Comparison of ENCODE assay signal across 1 cellular context in the genomic region with DNA sequence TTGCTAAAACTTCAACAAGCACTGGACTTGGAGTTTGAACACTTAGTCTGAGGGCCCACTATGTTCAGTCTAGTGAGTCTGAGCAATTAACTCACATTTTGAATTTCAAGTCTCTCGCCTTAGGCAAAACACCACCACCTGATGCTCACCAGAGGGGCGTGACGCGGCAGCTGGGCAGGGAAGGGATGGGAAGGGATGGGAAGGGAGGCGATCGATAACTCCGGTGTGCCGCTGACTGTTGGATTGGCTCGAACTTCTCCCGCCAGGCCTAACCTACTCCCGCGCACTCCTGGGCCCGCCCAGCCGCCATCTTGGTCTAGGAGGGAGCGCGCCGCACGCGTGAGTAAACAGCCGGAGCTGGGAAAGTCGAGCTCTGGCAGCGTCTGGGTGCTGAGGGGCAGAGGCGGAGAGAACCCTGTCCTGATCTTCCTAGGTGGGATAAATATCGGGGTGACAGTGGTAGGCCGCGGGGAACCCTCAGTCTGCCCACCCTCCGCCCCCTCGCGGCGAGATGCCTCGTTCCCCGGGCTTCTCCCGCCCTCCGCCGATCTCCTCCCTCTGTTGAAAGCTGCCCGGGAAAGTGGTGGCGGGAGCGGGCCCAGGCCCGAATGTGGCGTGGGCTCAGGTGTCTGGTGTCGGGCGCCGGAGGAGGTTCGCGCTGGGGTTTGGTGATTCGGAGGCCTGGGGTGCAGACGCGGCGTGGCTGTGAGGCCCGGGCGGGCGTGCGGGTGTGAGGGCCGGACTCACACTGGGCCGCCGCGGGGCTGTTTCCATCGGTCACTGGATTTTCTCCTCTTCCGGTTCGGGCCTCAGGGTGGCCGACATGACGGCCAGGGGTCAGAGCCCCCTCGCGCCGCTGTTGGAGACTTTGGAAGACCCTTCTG.
A peak's percentile ranks its signal among the peaks of the same experiment; 100 is the strongest.
TF ChIP-seq lines count a peak whose summit lies in the region.

A gene with protein sequence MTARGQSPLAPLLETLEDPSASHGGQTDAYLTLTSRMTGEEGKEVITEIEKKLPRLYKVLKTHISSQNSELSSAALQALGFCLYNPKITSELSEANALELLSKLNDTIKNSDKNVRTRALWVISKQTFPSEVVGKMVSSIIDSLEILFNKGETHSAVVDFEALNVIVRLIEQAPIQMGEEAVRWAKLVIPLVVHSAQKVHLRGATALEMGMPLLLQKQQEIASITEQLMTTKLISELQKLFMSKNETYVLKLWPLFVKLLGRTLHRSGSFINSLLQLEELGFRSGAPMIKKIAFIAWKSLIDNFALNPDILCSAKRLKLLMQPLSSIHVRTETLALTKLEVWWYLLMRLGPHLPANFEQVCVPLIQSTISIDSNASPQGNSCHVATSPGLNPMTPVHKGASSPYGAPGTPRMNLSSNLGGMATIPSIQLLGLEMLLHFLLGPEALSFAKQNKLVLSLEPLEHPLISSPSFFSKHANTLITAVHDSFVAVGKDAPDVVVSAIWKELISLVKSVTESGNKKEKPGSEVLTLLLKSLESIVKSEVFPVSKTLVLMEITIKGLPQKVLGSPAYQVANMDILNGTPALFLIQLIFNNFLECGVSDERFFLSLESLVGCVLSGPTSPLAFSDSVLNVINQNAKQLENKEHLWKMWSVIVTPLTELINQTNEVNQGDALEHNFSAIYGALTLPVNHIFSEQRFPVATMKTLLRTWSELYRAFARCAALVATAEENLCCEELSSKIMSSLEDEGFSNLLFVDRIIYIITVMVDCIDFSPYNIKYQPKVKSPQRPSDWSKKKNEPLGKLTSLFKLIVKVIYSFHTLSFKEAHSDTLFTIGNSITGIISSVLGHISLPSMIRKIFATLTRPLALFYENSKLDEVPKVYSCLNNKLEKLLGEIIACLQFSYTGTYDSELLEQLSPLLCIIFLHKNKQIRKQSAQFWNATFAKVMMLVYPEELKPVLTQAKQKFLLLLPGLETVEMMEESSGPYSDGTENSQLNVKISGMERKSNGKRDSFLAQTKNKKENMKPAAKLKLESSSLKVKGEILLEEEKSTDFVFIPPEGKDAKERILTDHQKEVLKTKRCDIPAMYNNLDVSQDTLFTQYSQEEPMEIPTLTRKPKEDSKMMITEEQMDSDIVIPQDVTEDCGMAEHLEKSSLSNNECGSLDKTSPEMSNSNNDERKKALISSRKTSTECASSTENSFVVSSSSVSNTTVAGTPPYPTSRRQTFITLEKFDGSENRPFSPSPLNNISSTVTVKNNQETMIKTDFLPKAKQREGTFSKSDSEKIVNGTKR (N-terminal part only) (plus strand): TSS at position 302 of the 884 bp plus-strand sequence. CDS start 522 bp downstream, at position 824.

TF ChIP-seq in HepG2, 621 proteins besides CTCF, POLR2A, EP300 and RAD21 (continued from another document and continues in another):
- TF ChIP-seq, protein P1, sequence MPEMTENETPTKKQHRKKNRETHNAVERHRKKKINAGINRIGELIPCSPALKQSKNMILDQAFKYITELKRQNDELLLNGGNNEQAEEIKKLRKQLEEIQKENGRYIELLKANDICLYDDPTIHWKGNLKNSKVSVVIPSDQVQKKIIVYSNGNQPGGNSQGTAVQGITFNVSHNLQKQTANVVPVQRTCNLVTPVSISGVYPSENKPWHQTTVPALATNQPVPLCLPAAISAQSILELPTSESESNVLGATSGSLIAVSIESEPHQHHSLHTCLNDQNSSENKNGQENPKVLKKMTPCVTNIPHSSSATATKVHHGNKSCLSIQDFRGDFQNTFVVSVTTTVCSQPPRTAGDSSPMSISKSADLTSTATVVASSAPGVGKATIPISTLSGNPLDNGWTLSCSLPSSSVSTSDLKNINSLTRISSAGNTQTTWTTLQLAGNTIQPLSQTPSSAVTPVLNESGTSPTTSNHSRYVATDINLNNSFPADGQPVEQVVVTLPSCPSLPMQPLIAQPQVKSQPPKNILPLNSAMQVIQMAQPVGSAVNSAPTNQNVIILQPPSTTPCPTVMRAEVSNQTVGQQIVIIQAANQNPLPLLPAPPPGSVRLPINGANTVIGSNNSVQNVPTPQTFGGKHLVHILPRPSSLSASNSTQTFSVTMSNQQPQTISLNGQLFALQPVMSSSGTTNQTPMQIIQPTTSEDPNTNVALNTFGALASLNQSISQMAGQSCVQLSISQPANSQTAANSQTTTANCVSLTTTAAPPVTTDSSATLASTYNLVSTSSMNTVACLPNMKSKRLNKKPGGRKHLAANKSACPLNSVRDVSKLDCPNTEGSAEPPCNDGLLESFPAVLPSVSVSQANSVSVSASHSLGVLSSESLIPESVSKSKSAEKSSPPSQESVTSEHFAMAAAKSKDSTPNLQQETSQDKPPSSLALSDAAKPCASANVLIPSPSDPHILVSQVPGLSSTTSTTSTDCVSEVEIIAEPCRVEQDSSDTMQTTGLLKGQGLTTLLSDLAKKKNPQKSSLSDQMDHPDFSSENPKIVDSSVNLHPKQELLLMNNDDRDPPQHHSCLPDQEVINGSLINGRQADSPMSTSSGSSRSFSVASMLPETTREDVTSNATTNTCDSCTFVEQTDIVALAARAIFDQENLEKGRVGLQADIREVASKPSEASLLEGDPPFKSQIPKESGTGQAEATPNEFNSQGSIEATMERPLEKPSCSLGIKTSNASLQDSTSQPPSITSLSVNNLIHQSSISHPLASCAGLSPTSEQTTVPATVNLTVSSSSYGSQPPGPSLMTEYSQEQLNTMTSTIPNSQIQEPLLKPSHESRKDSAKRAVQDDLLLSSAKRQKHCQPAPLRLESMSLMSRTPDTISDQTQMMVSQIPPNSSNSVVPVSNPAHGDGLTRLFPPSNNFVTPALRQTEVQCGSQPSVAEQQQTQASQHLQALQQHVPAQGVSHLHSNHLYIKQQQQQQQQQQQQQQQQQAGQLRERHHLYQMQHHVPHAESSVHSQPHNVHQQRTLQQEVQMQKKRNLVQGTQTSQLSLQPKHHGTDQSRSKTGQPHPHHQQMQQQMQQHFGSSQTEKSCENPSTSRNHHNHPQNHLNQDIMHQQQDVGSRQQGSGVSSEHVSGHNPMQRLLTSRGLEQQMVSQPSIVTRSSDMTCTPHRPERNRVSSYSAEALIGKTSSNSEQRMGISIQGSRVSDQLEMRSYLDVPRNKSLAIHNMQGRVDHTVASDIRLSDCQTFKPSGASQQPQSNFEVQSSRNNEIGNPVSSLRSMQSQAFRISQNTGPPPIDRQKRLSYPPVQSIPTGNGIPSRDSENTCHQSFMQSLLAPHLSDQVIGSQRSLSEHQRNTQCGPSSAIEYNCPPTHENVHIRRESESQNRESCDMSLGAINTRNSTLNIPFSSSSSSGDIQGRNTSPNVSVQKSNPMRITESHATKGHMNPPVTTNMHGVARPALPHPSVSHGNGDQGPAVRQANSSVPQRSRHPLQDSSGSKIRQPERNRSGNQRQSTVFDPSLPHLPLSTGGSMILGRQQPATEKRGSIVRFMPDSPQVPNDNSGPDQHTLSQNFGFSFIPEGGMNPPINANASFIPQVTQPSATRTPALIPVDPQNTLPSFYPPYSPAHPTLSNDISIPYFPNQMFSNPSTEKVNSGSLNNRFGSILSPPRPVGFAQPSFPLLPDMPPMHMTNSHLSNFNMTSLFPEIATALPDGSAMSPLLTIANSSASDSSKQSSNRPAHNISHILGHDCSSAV (CRISPR knock-in tag; IDR thresholded peaks at IDR 0.05; ENCODE audit: borderline replicate concordance), result 0 out of 2 replicates have a peak, but pooled peaks have one; percentile 26
- TF ChIP-seq CBX5 (CRISPR knock-in tag; IDR thresholded peaks at IDR 0.05; ENCODE audit: borderline replicate concordance) (peak; percentile 93), POGZ (CRISPR knock-in tag; IDR thresholded peaks at IDR 0.05) (peak; percentile 95), ZNF598 (CRISPR knock-in tag; IDR thresholded peaks at IDR 0.05; ENCODE audit: borderline replicate concordance) (peak; percentile 91), ZKSCAN5 (CRISPR knock-in tag; IDR thresholded peaks at IDR 0.05) (no peak), CEBPB (IDR thresholded peaks at IDR 0.05; ENCODE audit: borderline replicate concordance, low read depth, low read length) (no peak), HHEX (CRISPR knock-in tag; IDR thresholded peaks at IDR 0.05) (peak; percentile 83), ZNF724P (CRISPR knock-in tag; IDR thresholded peaks at IDR 0.05; ENCODE audit: borderline replicate concordance) (peak; percentile 62), ZNF572 (CRISPR knock-in tag; IDR thresholded peaks at IDR 0.05) (peak; percentile 13; the same call in 1 of the 2 replicates), HDAC2 (CRISPR knock-in tag; IDR thresholded peaks at IDR 0.05) (no peak; the same call in 1 of the 2 replicates), IRX3 (CRISPR knock-in tag; IDR thresholded peaks at IDR 0.05; ENCODE audit: borderline replicate concordance, low read depth) (peak; percentile 78; the same call in 1 of the 2 replicates), ZNF660 (CRISPR knock-in tag; IDR thresholded peaks at IDR 0.05; ENCODE audit: borderline replicate concordance, low read depth) (no peak), WIZ (CRISPR knock-in tag; IDR thresholded peaks at IDR 0.05) (peak; percentile 84; the same call in 1 of the 2 replicates), ZNF790 (CRISPR knock-in tag; IDR thresholded peaks at IDR 0.05; ENCODE audit: borderline replicate concordance) (peak; percentile 83; the same call in 1 of the 2 replicates), ZNF468 (CRISPR knock-in tag; IDR thresholded peaks at IDR 0.05) (no peak), ZNF260 (CRISPR knock-in tag; IDR thresholded peaks at IDR 0.05; ENCODE audit: borderline replicate concordance, low read depth) (no peak; the same call in 1 of the 2 replicates)
- TF ChIP-seq, protein P2, sequence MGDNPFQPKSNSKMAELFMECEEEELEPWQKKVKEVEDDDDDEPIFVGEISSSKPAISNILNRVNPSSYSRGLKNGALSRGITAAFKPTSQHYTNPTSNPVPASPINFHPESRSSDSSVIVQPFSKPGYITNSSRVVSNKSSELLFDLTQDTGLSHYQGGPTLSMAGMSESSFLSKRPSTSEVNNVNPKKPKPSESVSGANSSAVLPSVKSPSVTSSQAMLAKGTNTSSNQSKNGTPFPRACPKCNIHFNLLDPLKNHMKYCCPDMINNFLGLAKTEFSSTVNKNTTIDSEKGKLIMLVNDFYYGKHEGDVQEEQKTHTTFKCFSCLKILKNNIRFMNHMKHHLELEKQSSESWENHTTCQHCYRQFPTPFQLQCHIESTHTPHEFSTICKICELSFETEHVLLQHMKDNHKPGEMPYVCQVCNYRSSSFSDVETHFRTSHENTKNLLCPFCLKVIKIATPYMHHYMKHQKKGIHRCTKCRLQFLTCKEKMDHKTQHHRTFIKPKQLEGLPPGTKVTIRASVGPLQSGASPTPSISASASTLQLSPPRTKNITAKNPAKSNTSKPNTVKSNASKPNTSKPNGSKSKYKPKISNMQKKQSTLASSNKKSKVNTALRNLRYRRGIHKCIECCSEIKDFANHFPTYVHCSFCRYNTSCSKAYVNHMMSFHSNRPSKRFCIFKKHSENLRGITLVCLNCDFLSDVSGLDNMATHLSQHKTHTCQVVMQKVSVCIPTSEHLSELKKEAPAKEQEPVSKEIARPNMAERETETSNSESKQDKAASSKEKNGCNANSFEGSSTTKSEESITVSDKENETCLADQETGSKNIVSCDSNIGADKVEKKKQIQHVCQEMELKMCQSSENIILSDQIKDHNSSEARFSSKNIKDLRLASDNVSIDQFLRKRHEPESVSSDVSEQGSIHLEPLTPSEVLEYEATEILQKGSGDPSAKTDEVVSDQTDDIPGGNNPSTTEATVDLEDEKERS (CRISPR knock-in tag; IDR thresholded peaks at IDR 0.05), result peak; percentile 95
- TF ChIP-seq, protein P3, sequence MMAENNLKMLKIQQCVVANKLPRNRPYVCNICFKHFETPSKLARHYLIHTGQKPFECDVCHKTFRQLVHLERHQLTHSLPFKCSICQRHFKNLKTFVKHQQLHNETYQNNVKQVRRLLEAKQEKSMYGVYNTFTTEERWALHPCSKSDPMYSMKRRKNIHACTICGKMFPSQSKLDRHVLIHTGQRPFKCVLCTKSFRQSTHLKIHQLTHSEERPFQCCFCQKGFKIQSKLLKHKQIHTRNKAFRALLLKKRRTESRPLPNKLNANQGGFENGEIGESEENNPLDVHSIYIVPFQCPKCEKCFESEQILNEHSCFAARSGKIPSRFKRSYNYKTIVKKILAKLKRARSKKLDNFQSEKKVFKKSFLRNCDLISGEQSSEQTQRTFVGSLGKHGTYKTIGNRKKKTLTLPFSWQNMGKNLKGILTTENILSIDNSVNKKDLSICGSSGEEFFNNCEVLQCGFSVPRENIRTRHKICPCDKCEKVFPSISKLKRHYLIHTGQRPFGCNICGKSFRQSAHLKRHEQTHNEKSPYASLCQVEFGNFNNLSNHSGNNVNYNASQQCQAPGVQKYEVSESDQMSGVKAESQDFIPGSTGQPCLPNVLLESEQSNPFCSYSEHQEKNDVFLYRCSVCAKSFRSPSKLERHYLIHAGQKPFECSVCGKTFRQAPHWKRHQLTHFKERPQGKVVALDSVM (CRISPR knock-in tag; IDR thresholded peaks at IDR 0.05), result peak; percentile 73
- TF ChIP-seq, protein P4, sequence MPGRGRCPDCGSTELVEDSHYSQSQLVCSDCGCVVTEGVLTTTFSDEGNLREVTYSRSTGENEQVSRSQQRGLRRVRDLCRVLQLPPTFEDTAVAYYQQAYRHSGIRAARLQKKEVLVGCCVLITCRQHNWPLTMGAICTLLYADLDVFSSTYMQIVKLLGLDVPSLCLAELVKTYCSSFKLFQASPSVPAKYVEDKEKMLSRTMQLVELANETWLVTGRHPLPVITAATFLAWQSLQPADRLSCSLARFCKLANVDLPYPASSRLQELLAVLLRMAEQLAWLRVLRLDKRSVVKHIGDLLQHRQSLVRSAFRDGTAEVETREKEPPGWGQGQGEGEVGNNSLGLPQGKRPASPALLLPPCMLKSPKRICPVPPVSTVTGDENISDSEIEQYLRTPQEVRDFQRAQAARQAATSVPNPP (CRISPR knock-in tag; IDR thresholded peaks at IDR 0.05), result peak; percentile 76
- TF ChIP-seq, protein P5, sequence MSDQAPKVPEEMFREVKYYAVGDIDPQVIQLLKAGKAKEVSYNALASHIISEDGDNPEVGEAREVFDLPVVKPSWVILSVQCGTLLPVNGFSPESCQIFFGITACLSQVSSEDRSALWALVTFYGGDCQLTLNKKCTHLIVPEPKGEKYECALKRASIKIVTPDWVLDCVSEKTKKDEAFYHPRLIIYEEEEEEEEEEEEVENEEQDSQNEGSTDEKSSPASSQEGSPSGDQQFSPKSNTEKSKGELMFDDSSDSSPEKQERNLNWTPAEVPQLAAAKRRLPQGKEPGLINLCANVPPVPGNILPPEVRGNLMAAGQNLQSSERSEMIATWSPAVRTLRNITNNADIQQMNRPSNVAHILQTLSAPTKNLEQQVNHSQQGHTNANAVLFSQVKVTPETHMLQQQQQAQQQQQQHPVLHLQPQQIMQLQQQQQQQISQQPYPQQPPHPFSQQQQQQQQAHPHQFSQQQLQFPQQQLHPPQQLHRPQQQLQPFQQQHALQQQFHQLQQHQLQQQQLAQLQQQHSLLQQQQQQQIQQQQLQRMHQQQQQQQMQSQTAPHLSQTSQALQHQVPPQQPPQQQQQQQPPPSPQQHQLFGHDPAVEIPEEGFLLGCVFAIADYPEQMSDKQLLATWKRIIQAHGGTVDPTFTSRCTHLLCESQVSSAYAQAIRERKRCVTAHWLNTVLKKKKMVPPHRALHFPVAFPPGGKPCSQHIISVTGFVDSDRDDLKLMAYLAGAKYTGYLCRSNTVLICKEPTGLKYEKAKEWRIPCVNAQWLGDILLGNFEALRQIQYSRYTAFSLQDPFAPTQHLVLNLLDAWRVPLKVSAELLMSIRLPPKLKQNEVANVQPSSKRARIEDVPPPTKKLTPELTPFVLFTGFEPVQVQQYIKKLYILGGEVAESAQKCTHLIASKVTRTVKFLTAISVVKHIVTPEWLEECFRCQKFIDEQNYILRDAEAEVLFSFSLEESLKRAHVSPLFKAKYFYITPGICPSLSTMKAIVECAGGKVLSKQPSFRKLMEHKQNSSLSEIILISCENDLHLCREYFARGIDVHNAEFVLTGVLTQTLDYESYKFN (CRISPR knock-in tag; conservative IDR thresholded peaks at IDR 0.05), result peak; percentile 30; the same call in 1 of the 2 replicates
